Comparison of ENCODE assay signal across 7 cellular contexts in genomic region chr19:44891016-44891882, GRCh38. TPM values are rescaled to one million over a fixed set of nuclear protein-coding genes. Genes with fewer than 3 reads are reported as not detected.
A peak's percentile ranks its signal among the peaks of the same experiment; 100 is the strongest.
DNase-seq lines count a peak whose midpoint lies in the region; ATAC-seq and TF ChIP-seq lines count a peak whose summit lies in the region.

Gene TOMM40, plus strand, starts transcription at chr19:44891254. Its CDS starts 162 bp downstream, at chr19:44891416.

- peaks cover 37% of the 10 kb centered on the region for H3K79me2 ChIP-seq in osteoblast (ENCODE audit: insufficient read depth, low read length)

- H2AFZ ChIP-seq in osteoblast (ENCODE audit: low read length), result peak within 1 kb of the TSS; percentile 85

- TF ChIP-seq CTCF in GM13976 (IDR thresholded peaks at IDR 0.05; ENCODE audit: borderline replicate concordance, control extremely low read depth, extremely low read depth, insufficient read depth, missing control alignments), result no peak
- TF ChIP-seq CTCF in fibroblast of villous mesenchyme (IDR thresholded peaks at IDR 0.05; ENCODE audit: insufficient read depth, low read depth, low read length), result no peak
- TF ChIP-seq CTCF in osteoblast (IDR thresholded peaks at IDR 0.05; ENCODE audit: extremely low read depth, low read depth, low read length), result no peak

- peak within 1 kb of the TSS; percentile 100 for H3K4me2 ChIP-seq in osteoblast (ENCODE audit: insufficient read depth, low read length)

- H3K4me1 ChIP-seq in osteoblast (ENCODE audit: insufficient read depth, low read length), result peaks cover 22% of the 10 kb centered on the region

- peak within 1 kb of the TSS; percentile 95 for H3K27ac ChIP-seq in osteoblast (ENCODE audit: low read depth, low read length)

- H3K27me3 ChIP-seq in osteoblast (ENCODE audit: insufficient read depth, low read length), result no peaks in the 10 kb centered on the region

- H3K9me3 ChIP-seq in osteoblast (ENCODE audit: low read depth, low read length), result no peaks in the 10 kb centered on the region

- peak; percentile 60 for ATAC-seq in HG02884 (IDR thresholded peaks at IDR 0.05; ENCODE audit: unreplicated experiment)

- H3K4me3 ChIP-seq in fibroblast of villous mesenchyme (ENCODE audit: low read depth, low read length) (peak within 1 kb of the TSS; percentile 83), osteoblast (ENCODE audit: insufficient read depth, low read length) (peak within 1 kb of the TSS; percentile 89)

- in situ Hi-C loops in GM13976 (cut with MboI; ENCODE audit: low sequenced_read_pairs, unreplicated experiment), result no loop called here

- peaks cover 51% of the 10 kb centered on the region for H3K36me3 ChIP-seq in osteoblast (ENCODE audit: insufficient read depth, low read length)

- peaks cover 16% of the 10 kb centered on the region for H4K20me1 ChIP-seq in osteoblast (ENCODE audit: insufficient read depth, low read length)

- DNase-seq in GM13976 (ENCODE audit: low spot score) (peak; percentile 99), NCI-H345 treated with DMSO at 0.1 percent for 48 hours (lab: John Stamatoyannopoulos, UW; ENCODE audit: unreplicated experiment) (peak; percentile 99), activated T-cell treated with anti-CD3 and anti-CD28 coated beads for 24 hours (ENCODE audit: low read depth) (peak; percentile 100), fibroblast of villous mesenchyme (ENCODE audit: low read depth) (peak; percentile 100), osteoblast (ENCODE audit: insufficient read length, low spot score, missing footprints) (peak; percentile 100), superior temporal gyrus (ENCODE audit: extremely low spot score) (no peak)

RNA-seq across cellular contexts. Expression of gene TOMM40, which starts in this region (rescaled TPM):
- total RNA-seq in fibroblast of villous mesenchyme (56.7 and 57.9 TPM in 2 replicates), osteoblast (28.3 and 31.8 TPM in 2 replicates)
